ENCODE assay signal across 8 cellular contexts in the genomic region with DNA sequence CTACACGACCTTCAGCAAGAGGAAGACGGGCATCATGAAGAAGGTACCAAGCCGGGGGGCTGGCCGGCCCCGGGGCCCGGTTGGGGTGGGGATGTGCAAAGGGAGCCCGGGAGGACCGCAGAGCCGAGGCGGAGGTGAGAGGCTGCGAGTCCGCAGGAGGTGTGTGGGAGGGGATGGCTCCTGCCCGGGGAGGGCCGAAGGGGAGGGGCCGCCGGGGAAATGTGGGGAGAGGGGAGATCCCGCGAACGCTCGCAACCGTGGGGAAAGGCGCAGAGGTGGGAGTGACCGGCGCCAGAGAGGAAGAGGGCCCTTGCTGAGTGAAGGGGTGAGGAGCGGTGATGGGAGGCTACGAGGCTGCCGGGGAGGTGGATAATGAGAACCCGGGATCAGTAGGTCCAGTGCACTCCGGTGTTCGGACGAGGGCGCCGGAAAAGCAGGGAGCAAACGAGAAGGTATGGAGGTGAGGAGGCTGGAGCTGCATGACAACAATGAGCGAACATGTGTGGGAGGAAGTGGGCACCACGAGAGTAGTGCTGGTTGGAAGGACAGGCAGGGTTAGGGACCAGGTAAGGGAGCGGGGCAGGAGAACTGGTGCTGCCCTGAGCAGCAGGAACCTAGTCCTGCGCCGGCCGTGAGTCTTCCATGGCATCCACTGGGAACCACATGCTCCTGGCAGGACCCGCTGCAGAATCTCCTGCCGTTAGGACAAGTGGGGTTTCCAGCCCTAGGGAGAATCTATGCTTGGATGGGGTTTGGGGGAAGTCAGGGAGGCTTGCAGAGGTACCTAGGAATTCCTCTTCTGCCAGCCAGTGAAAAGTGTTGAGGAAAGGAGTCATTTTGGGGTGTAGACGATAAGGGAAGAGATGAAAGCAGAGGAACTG. TPM values are rescaled to one million over a fixed set of nuclear protein-coding genes. Genes with fewer than 3 reads are reported as not detected.
A peak's percentile ranks its signal among the peaks of the same experiment; 100 is the strongest.
DNase-seq lines count a peak whose midpoint lies in the region; ATAC-seq and TF ChIP-seq lines count a peak whose summit lies in the region.

No MANE protein-coding gene starts in this region.

- H3K27ac Mint-ChIP-seq in HFFc6 = peak overlapping the region; percentile 90

- ATAC-seq in sciatic nerve (no peak), HG03442 (IDR thresholded peaks at IDR 0.05; ENCODE audit: unreplicated experiment) (no peak)

- H3K27me3 ChIP-seq in BLaER1 treated with 17β-estradiol and CSF1 and Interleukin-3, amounts not matched to agents 10 nM and 100 nM = no peaks in the 10 kb centered on the region
- H3K27me3 ChIP-seq in iPS-18a (ENCODE audit: control insufficient read depth, insufficient read depth, low read length) = no peaks in the 10 kb centered on the region

- H3K27me3 Mint-ChIP-seq in HFFc6 (ENCODE audit: insufficient read depth) = peaks cover 3% of the 10 kb centered on the region; the same call in 1 of the 2 replicates

- peak overlapping the region; percentile 98 to 99 (median 99) for H3K9ac ChIP-seq in BLaER1 treated with 17β-estradiol and CSF1 and Interleukin-3, amounts not matched to agents 10 nM and 100 nM
- peak overlapping the region; percentile 89 for H3K9ac ChIP-seq in iPS-18a (ENCODE audit: low read length)

- TF ChIP-seq CTCF in HFFc6 (IDR thresholded peaks at IDR 0.05) = no peak
- no peak for TF ChIP-seq CTCF in astrocyte of the cerebellum (IDR thresholded peaks at IDR 0.05; ENCODE audit: low read depth, low read length, missing control alignments)

- DNase-seq in HFFc6 (no peak), SW480 (ENCODE audit: low spot score) (peak; percentile 41), astrocyte of the cerebellum (ENCODE audit: low read depth) (no peak), sciatic nerve (ENCODE audit: low spot score) (peak; percentile 77), GF-D8 (lab: John Stamatoyannopoulos, UW) (no peak)

- in situ Hi-C loops in astrocyte of the cerebellum (cut with HindIII; ENCODE audit: low sequenced_read_pairs) = no loop called here

- H4K20me1 ChIP-seq in BLaER1 treated with 17β-estradiol and CSF1 and Interleukin-3, amounts not matched to agents 10 nM and 100 nM = peaks cover 17 to 50% (median 42%) of the 10 kb centered on the region in 11 experiments; a peak in 21 of 22 replicates

- peak overlapping the region; percentile 95 to 99 (median 97) for H3K27ac ChIP-seq in BLaER1 treated with 17β-estradiol and CSF1 and Interleukin-3, amounts not matched to agents 10 nM and 100 nM
- H3K27ac ChIP-seq in iPS-18a (ENCODE audit: low read length) = peak overlapping the region; percentile 38

- no peaks in the 10 kb centered on the region for H3K9me3 ChIP-seq in BLaER1 treated with 17β-estradiol and CSF1 and Interleukin-3, amounts not matched to agents 10 nM and 100 nM (replicated peaks in 1 of 11)
- no peaks in the 10 kb centered on the region for H3K9me3 ChIP-seq in iPS-18a (ENCODE audit: control insufficient read depth, low read depth, low read length)

- H3K4me3 ChIP-seq in BLaER1 treated with 17β-estradiol and CSF1 and Interleukin-3, amounts not matched to agents 10 nM and 100 nM = peak overlapping the region; percentile 90 to 98 (median 94)
- peak overlapping the region; percentile 94 for H3K4me3 ChIP-seq in astrocyte of the cerebellum (ENCODE audit: low read depth, low read length)
- peak overlapping the region; percentile 92 for H3K4me3 ChIP-seq in iPS-18a (ENCODE audit: low read length)

- H3K4me3 Mint-ChIP-seq in HFFc6 = peak overlapping the region; percentile 98

- peaks cover 7% of the 10 kb centered on the region for H3K36me3 Mint-ChIP-seq in HFFc6 (ENCODE audit: low read depth)

- H3K4me1 ChIP-seq in BLaER1 treated with 17β-estradiol and CSF1 and Interleukin-3, amounts not matched to agents 10 nM and 100 nM = peaks cover 37 to 49% (median 46%) of the 10 kb centered on the region in 10 experiments
- peaks cover 22% of the 10 kb centered on the region for H3K4me1 ChIP-seq in iPS-18a (ENCODE audit: control insufficient read depth, low read depth, low read length)

- peaks cover 40% of the 10 kb centered on the region for H3K4me1 Mint-ChIP-seq in HFFc6 (ENCODE audit: low read depth)

- H3K9me3 Mint-ChIP-seq in HFFc6 = no peaks in the 10 kb centered on the region

- peak overlapping the region; percentile 96 to 100 (median 98) for H3K4me2 ChIP-seq in BLaER1 treated with 17β-estradiol and CSF1 and Interleukin-3, amounts not matched to agents 10 nM and 100 nM

- intact Hi-C loops in sciatic nerve (cut with DNase I) = no loop called here

- peaks cover 21 to 30% (median 25%) of the 10 kb centered on the region in 11 experiments for H3K36me3 ChIP-seq in BLaER1 treated with 17β-estradiol and CSF1 and Interleukin-3, amounts not matched to agents 10 nM and 100 nM
- peaks cover 22% of the 10 kb centered on the region for H3K36me3 ChIP-seq in iPS-18a (ENCODE audit: control insufficient read depth, low read depth, low read length)

RNA-seq across cellular contexts. Expression of a gene that starts 1.3 kb away (rescaled TPM):
- 10 to 100 TPM; 37.4 to 49.7 (median 39.3) TPM for total RNA-seq in HFFc6 (2021; fragmentation: NEBNext Ultra II Directional; extraction: Animal tissue kit (Norgen Biotek cat#: 25700))
- total RNA-seq in sciatic nerve = 32.6 TPM

RNA-seq across cellular contexts. Expression of a gene that starts 9.6 kb away (rescaled TPM):
- 10 to 100 TPM; 15.4 to 19.9 (median 18.6) TPM for total RNA-seq in HFFc6 (2021; fragmentation: NEBNext Ultra II Directional; extraction: Animal tissue kit (Norgen Biotek cat#: 25700))
- total RNA-seq in sciatic nerve = 42.9 TPM

RNA-seq across cellular contexts. Expression of a gene that starts 56.9 kb away (rescaled TPM):
- 10 to 100 TPM; 38.3 to 56.3 (median 49.1) TPM for total RNA-seq in HFFc6 (2021; fragmentation: NEBNext Ultra II Directional; extraction: Animal tissue kit (Norgen Biotek cat#: 25700))
- 45.9 TPM for total RNA-seq in sciatic nerve

Comparison
In these comparisons a context has a peak if more than half of its experiments do, and no peak if none do; other contexts are left out.
1. DNase-seq: peak in SW480 (single experiment) and sciatic nerve (single experiment); none in HFFc6 (single experiment), astrocyte of the cerebellum (single experiment) and GF-D8 (single experiment).
2. Peak in every context shown above with its lines, with median percentiles within 50 percentile points of each other: H3K4me3 ChIP-seq.